Comparison of ENCODE assay signal across 14 cellular contexts in the genomic region with DNA sequence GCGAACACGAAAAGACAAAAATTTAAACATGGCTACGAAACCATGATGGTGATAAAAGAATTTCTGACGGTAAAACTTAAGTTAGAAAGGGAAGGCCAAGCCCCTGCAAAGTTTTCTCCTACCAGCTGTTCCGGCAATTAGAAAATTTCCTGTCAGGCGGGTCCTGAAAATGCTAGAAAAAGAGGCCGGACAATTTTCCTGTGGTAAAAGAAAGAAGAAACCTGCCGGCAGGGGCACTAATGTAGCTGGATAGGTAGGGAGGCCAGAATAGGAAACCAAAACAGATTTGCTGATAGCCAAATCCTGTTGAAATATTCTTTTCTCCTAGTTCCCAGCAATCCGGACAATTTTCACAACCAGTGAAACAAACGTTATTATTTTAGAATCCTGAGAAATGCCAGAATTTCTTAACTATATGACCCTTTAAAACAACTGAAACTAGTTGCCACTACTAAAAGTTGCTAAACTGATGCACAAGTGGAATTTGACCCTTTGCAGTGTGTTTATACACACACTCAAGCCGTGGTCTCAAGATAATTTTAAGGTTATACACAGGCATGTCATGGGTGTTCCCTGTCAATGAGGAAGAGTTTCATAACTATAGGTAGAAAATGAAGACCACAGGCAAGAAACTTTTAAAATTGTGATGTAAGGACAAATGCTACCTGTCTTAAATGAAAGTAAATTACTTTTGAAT. TPM values are rescaled to one million over a fixed set of nuclear protein-coding genes. Genes with fewer than 3 reads are reported as not detected.
DNase-seq lines count a peak whose midpoint lies in the region; ATAC-seq, FAIRE-seq and TF ChIP-seq lines count a peak whose summit lies in the region.
"Had no signal": no experiment of that assay in that cellular context is flagged by ENCODE, and none has a peak within 500 bp of the region (broad histone marks: within the 10 kb centered on the region; RNA-seq: fewer than 3 reads in every experiment).

No MANE protein-coding gene starts in this region.

- peak overlapping the region; percentile 46 for H3K4me3 Mint-ChIP-seq in Calu3 (ENCODE audit: low read depth, unreplicated experiment)
- H3K4me3 Mint-ChIP-seq in stimulated activated memory B cell treated with anti-CD40 and anti-IgM and Interleukin-4, amounts not matched to agents 10 μg/mL and 1 μg/mL and 100 μg/mL, for 72 hours, result no peak overlapping the region
- H3K4me3 Mint-ChIP-seq: activated naive CD4-positive, alpha-beta T cell treated with anti-CD3 and anti-CD28 coated beads for 36 hours had no signal

- 61% methylated on average over 11 of the region's 11 CpGs for WGBS in hepatocyte (ENCODE audit: low lambda C conversion rate, missing lambda C conversion rate)
- WGBS in psoas muscle, 3 donors, result 21 to 36% (median 30%) methylated on average over 11 of the region's 11 CpGs

- no TSS peak for BruUV-seq in Calu3 (replicated peaks; lab: Mats Ljungman, UMichigan)

- H3K36me3 Mint-ChIP-seq in Calu3 (ENCODE audit: insufficient read depth, unreplicated experiment), result peaks cover 5% of the 10 kb centered on the region
- peaks cover 19% of the 10 kb centered on the region for H3K36me3 Mint-ChIP-seq in stimulated activated memory B cell treated with anti-CD40 and anti-IgM and Interleukin-4, amounts not matched to agents 10 μg/mL and 1 μg/mL and 100 μg/mL, for 72 hours

- H3K9me3 ChIP-seq in hepatocyte (ENCODE audit: low read depth) (no peaks in the 10 kb centered on the region), psoas muscle (no peaks in the 10 kb centered on the region)
- H3K9me3 ChIP-seq: BLaER1 had no signal

- H3K4me2 ChIP-seq in hepatocyte, result peak overlapping the region; percentile 46
- H3K4me2 ChIP-seq: BLaER1 had no signal

- no peaks in the 10 kb centered on the region for H4K20me1 ChIP-seq in hepatocyte (ENCODE audit: insufficient read depth, poor library complexity, severe bottlenecking)

- peak in 1 of 4 donors; percentile 39 for ATAC-seq in psoas muscle
- ATAC-seq in HG02588 (IDR thresholded peaks at IDR 0.05; ENCODE audit: unreplicated experiment), result no peak
- ATAC-seq in esophagus mucosa, result no peak
- no peak for ATAC-seq in stimulated activated memory B cell treated with anti-CD40 and anti-IgM and Interleukin-4, amounts not matched to agents 10 μg/mL and 1 μg/mL and 100 μg/mL, for 72 hours

- peaks cover 25% of the 10 kb centered on the region for H3K79me2 ChIP-seq in hepatocyte

- CTCF ChIA-PET in Calu3 (lab: Charles Lee), result no interaction called here

- intact Hi-C loops in Calu3 (cut with micrococcal nuclease; ENCODE audit: unreplicated experiment), result no loop called here
- intact Hi-C loops in psoas muscle (cut with DNase I), result no loop called here

- no peaks in the 10 kb centered on the region for H3K27me3 ChIP-seq in bronchial epithelial cell (ENCODE audit: control insufficient read depth, insufficient read depth, low read length)
- H3K27me3 ChIP-seq in hepatocyte, result no peaks in the 10 kb centered on the region
- H3K27me3 ChIP-seq in psoas muscle (ENCODE audit: insufficient read depth in 3 of 3, low read length in 2 of 3), result no peaks in the 10 kb centered on the region
- H3K27me3 ChIP-seq: BLaER1 had no signal

- DNase-seq in Calu3 (peak; percentile 58), bronchial epithelial cell (ENCODE audit: low read depth) (no peak), hepatocyte (ENCODE audit: low spot score) (peak; percentile 35), psoas muscle (no peak), T-helper 1 cell (no peak)
- DNase-seq: activated naive CD4-positive, alpha-beta T cell treated with anti-CD3 and anti-CD28 coated beads for 36 hours; effector memory CD4-positive, alpha-beta T cell; NCI-H510A treated with DMSO at 0.1 percent for 48 hours; retina had no signal

- TF ChIP-seq CTCF in Calu3 (IDR thresholded peaks at IDR 0.05; ENCODE audit: unreplicated experiment) (peak; percentile 16), bronchial epithelial cell (IDR thresholded peaks at IDR 0.05; ENCODE audit: insufficient read depth, low read length, severe bottlenecking) (peak; percentile 12), hepatocyte (IDR thresholded peaks at IDR 0.05; ENCODE audit: poor library complexity) (peak; percentile 17), psoas muscle (IDR thresholded peaks at IDR 0.05) (peak; percentile 21)

- H3K4me1 ChIP-seq in hepatocyte (ENCODE audit: insufficient read depth) (peaks cover 4% of the 10 kb centered on the region), psoas muscle (peaks cover 12% of the 10 kb centered on the region)
- H3K4me1 ChIP-seq: BLaER1 had no signal

- peaks cover 37% of the 10 kb centered on the region for H3K4me1 Mint-ChIP-seq in Calu3 (ENCODE audit: low read depth, unreplicated experiment)
- H3K4me1 Mint-ChIP-seq in stimulated activated memory B cell treated with anti-CD40 and anti-IgM and Interleukin-4, amounts not matched to agents 10 μg/mL and 1 μg/mL and 100 μg/mL, for 72 hours, result peaks cover 11% of the 10 kb centered on the region

- no peak for FAIRE-seq in bronchial epithelial cell (lab: Jason Lieb, UNC)
- FAIRE-seq: keratinocyte had no signal

- H3K4me3 ChIP-seq in bronchial epithelial cell (ENCODE audit: low read depth, low read length) (no peak overlapping the region), hepatocyte (no peak overlapping the region), psoas muscle (peak overlapping the region; percentile 53)
- H3K4me3 ChIP-seq: BLaER1 had no signal

- no peaks in the 10 kb centered on the region for H3K27me3 Mint-ChIP-seq in Calu3 (ENCODE audit: unreplicated experiment)
- H3K27me3 Mint-ChIP-seq in stimulated activated memory B cell treated with anti-CD40 and anti-IgM and Interleukin-4, amounts not matched to agents 10 μg/mL and 1 μg/mL and 100 μg/mL, for 72 hours, result no peaks in the 10 kb centered on the region

- H3K9me2 ChIP-seq in hepatocyte (replicated peaks; ENCODE audit: insufficient read depth), result no peaks in the 10 kb centered on the region

- H3K9me3 Mint-ChIP-seq in Calu3 (ENCODE audit: low read depth, unreplicated experiment), result no peaks in the 10 kb centered on the region
- no peaks in the 10 kb centered on the region for H3K9me3 Mint-ChIP-seq in stimulated activated memory B cell treated with anti-CD40 and anti-IgM and Interleukin-4, amounts not matched to agents 10 μg/mL and 1 μg/mL and 100 μg/mL, for 72 hours
- H3K9me3 Mint-ChIP-seq: activated naive CD4-positive, alpha-beta T cell treated with anti-CD3 and anti-CD28 coated beads for 36 hours had no signal

- H3K27ac ChIP-seq in hepatocyte (peak overlapping the region; percentile 20), psoas muscle (peak overlapping the region; percentile 54)
- H3K27ac ChIP-seq: BLaER1 had no signal

- H3K27ac Mint-ChIP-seq in Calu3 (ENCODE audit: unreplicated experiment), result peak overlapping the region; percentile 54
- no peak overlapping the region for H3K27ac Mint-ChIP-seq in stimulated activated memory B cell treated with anti-CD40 and anti-IgM and Interleukin-4, amounts not matched to agents 10 μg/mL and 1 μg/mL and 100 μg/mL, for 72 hours
- H3K27ac Mint-ChIP-seq: activated naive CD4-positive, alpha-beta T cell treated with anti-CD3 and anti-CD28 coated beads for 36 hours had no signal

- H2AFZ ChIP-seq in hepatocyte, result no peak overlapping the region

- no peaks in the 10 kb centered on the region for H3K36me3 ChIP-seq in bronchial epithelial cell (ENCODE audit: control insufficient read depth, insufficient read depth, low read length)
- no peaks in the 10 kb centered on the region for H3K36me3 ChIP-seq in hepatocyte (replicated peaks; ENCODE audit: insufficient read depth, low read depth)
- H3K36me3 ChIP-seq in psoas muscle (ENCODE audit: insufficient read depth in 1 of 2, low read depth in 1 of 2), result no peaks in the 10 kb centered on the region
- H3K36me3 ChIP-seq: BLaER1 had no signal

RNA-seq across cellular contexts. Expression of gene RPS6KA3, which starts 47.8 kb away (rescaled TPM):
- 63.4 and 65.1 TPM in 2 replicates for total RNA-seq in Calu3 (2022)
- 49.5 and 68.4 TPM in 2 replicates for total RNA-seq in bronchial epithelial cell
- 93.4 and 99.4 TPM in 2 replicates for total RNA-seq in hepatocyte
- 30.6 and 38.6 TPM in 2 replicates for polyA plus RNA-seq in hepatocyte
- 10 to 100 TPM; 56.4 to 91.9 (median 77.2) TPM for total RNA-seq in psoas muscle
- polyA plus RNA-seq in psoas muscle, result 10 to 100 TPM; 35.4 to 82.8 (median 39.1) TPM
- total RNA-seq in esophagus mucosa, result 18.9 TPM

Comparison
In these comparisons a context has a peak if more than half of its experiments do, and no peak if none do; other contexts are left out.
1. DNase-seq: peak in Calu3 (single experiment) and hepatocyte (single experiment); none in bronchial epithelial cell (single experiment), psoas muscle (0 of 2) and T-helper 1 cell (0 of 5).
2. Peak in every context shown above with its lines, with median percentiles within 50 percentile points of each other: CTCF ChIP-seq.